In genomic region chr11:86800076-86800955, GRCh38 we compare ENCODE assay signal across 8 cellular contexts. TPM values are rescaled to one million over a fixed set of nuclear protein-coding genes. Genes with fewer than 3 reads are reported as not detected.
A peak's percentile ranks its signal among the peaks of the same experiment; 100 is the strongest.
DNase-seq lines count a peak whose midpoint lies in the region; ATAC-seq and TF ChIP-seq lines count a peak whose summit lies in the region.

Gene PRSS23 (plus strand): TSS chr11:86800542. CDS start chr11:86807644, 7,102 bp downstream.

- peaks cover 3% of the 10 kb centered on the region for H3K4me1 Mint-ChIP-seq in CD8-positive, alpha-beta T cell (ENCODE audit: low read depth)
- peaks cover 35% of the 10 kb centered on the region for H3K4me1 Mint-ChIP-seq in progenitor cell of endocrine pancreas (ENCODE audit: low read depth)

- peak within 1 kb of the TSS; percentile 27 for H3K4me3 ChIP-seq in CD8-positive, alpha-beta T cell (ENCODE audit: low read depth, low read length)

- no peaks in the 10 kb centered on the region for H3K36me3 Mint-ChIP-seq in CD8-positive, alpha-beta T cell
- H3K36me3 Mint-ChIP-seq in progenitor cell of endocrine pancreas (ENCODE audit: insufficient read depth) = no peaks in the 10 kb centered on the region

- H3K27me3 ChIP-seq in CD8-positive, alpha-beta T cell (ENCODE audit: insufficient read depth, low read length) = peaks cover 3% of the 10 kb centered on the region

- peaks cover 3% of the 10 kb centered on the region for H3K4me1 ChIP-seq in CD8-positive, alpha-beta T cell (ENCODE audit: insufficient read depth, low read length)

- H3K4me3 Mint-ChIP-seq in CD8-positive, alpha-beta T cell = peak within 1 kb of the TSS; percentile 65
- H3K4me3 Mint-ChIP-seq in progenitor cell of endocrine pancreas (ENCODE audit: low read depth) = peak within 1 kb of the TSS; percentile 84

- peak; percentile 52 for ATAC-seq in CD8-positive, alpha-beta T cell
- ATAC-seq in GM21786 (IDR thresholded peaks at IDR 0.05; ENCODE audit: unreplicated experiment) = peak; percentile 58
- peak; percentile 96 for ATAC-seq in left ventricle myocardium superior
- no peak for ATAC-seq in GM18517 (IDR thresholded peaks at IDR 0.05; ENCODE audit: unreplicated experiment)
- ATAC-seq in HG03025 (IDR thresholded peaks at IDR 0.05; ENCODE audit: low FRiP score, unreplicated experiment) = no peak

- CTCF ChIA-PET in CD8-positive, alpha-beta T cell (lab: Charles Lee) = no interaction called here

- no peaks in the 10 kb centered on the region for H3K9me3 ChIP-seq in CD8-positive, alpha-beta T cell (ENCODE audit: low read length)

- TF ChIP-seq CTCF in CD8-positive, alpha-beta T cell (IDR thresholded peaks at IDR 0.05) = no peak
- no peak for TF ChIP-seq CTCF in progenitor cell of endocrine pancreas (IDR thresholded peaks at IDR 0.05; ENCODE audit: unreplicated experiment)

- no peaks in the 10 kb centered on the region for H3K9me3 Mint-ChIP-seq in CD8-positive, alpha-beta T cell
- no peaks in the 10 kb centered on the region for H3K9me3 Mint-ChIP-seq in progenitor cell of endocrine pancreas (ENCODE audit: low read depth)

- H3K27ac ChIP-seq in CD8-positive, alpha-beta T cell (ENCODE audit: low read depth, low read length) = no peak within 1 kb of the TSS

- POLR2A ChIA-PET in CD8-positive, alpha-beta T cell (lab: Charles Lee) = no interaction called here

- peak in 2 of 7 experiments; percentile 7 to 19 for DNase-seq in CD8-positive, alpha-beta T cell
- DNase-seq in NCI-H748 treated with DMSO at 0.1 percent for 48 hours (lab: John Stamatoyannopoulos, UW) (peak; percentile 2), anterior cingulate cortex (lab: John Stamatoyannopoulos, UW) (peak in 30 of 58 donors; percentile 7 to 72 (median 24)), left ventricle myocardium superior (peak; percentile 82), progenitor cell of endocrine pancreas (ENCODE audit: low spot score, unreplicated experiment) (peak; percentile 72)

- H3K36me3 ChIP-seq in CD8-positive, alpha-beta T cell (ENCODE audit: insufficient read depth, low read length) = no peaks in the 10 kb centered on the region

- H3K27ac Mint-ChIP-seq in CD8-positive, alpha-beta T cell = no peak within 1 kb of the TSS
- peak within 1 kb of the TSS; percentile 93 for H3K27ac Mint-ChIP-seq in progenitor cell of endocrine pancreas

- H3K27me3 Mint-ChIP-seq in CD8-positive, alpha-beta T cell (ENCODE audit: low read depth) = peaks cover 47% of the 10 kb centered on the region
- peaks cover 11% of the 10 kb centered on the region for H3K27me3 Mint-ChIP-seq in progenitor cell of endocrine pancreas

- intact Hi-C loops in CD8-positive, alpha-beta T cell (cut with DNase I, micrococcal nuclease) = no loop called here
- intact Hi-C loops in left ventricle myocardium superior (cut with micrococcal nuclease) = loop anchor here (5.0 kb wide), 2 partner anchors 193 to 348 kb away; no protein-coding TSS in a partner anchor

RNA-seq across cellular contexts. Expression of gene PRSS23, which starts in this region (rescaled TPM):
- under 1 TPM; 0.22 to 0.39 TPM for total RNA-seq in CD8-positive, alpha-beta T cell
- total RNA-seq in left ventricle myocardium superior (5.6 TPM), progenitor cell of endocrine pancreas (31.6 and 34.5 TPM in 2 replicates)

Comparison
In these comparisons a context has a peak if more than half of its experiments do, and no peak if none do; other contexts are left out.
1. Peak in ATAC-seq and H3K4me3 ChIP-seq in CD8-positive, alpha-beta T cell; RNA of the gene not detected or under 1 TPM.
2. ATAC-seq: peak in GM21786 (single experiment) and left ventricle myocardium superior (single experiment); none in GM18517 (single experiment) and HG03025 (single experiment).